In genomic region chr13:114147803-114148520, GRCh38 we compare ENCODE assay signal across 12 cellular contexts. TPM values are rescaled to one million over a fixed set of nuclear protein-coding genes. Genes with fewer than 3 reads are reported as not detected.
DNase-seq lines count a peak whose midpoint lies in the region; ATAC-seq, FAIRE-seq and TF ChIP-seq lines count a peak whose summit lies in the region.
"Had no signal": no experiment of that assay in that cellular context is flagged by ENCODE, and none has a peak within 500 bp of the region (broad histone marks: within the 10 kb centered on the region; RNA-seq: fewer than 3 reads in every experiment).

No MANE protein-coding gene starts in this region.

- H3K9ac ChIP-seq in endothelial cell of umbilical vein (replicated peaks; ENCODE audit: extremely low read depth, insufficient read depth, low read length), result no peak overlapping the region

- CTCF ChIA-PET in endothelial cell of umbilical vein (lab: Charles Lee), result interaction anchor here (0.8 to 1.0 kb wide), 3 partner anchors 19 to 78 kb away, joined by 3 read pairs; no protein-coding TSS in a partner anchor

- H3K27me3 ChIP-seq in endothelial cell of umbilical vein (ENCODE audit: control insufficient read depth in 2 of 2, insufficient read depth in 2 of 2, low read length in 2 of 2), result peaks cover under 1 to 3% of the 10 kb centered on the region in 2 experiments
- H3K27me3 ChIP-seq in dorsolateral prefrontal cortex, result no peaks in the 10 kb centered on the region
- H3K27me3 ChIP-seq: MG63 had no signal

- TF ChIP-seq POLR2A in endothelial cell of umbilical vein (IDR thresholded peaks at IDR 0.05; ENCODE audit: low read depth, low read length), result no peak

- no peak overlapping the region for H3K4me2 ChIP-seq in endothelial cell of umbilical vein (ENCODE audit: insufficient read depth, low read length)

- POLR2A ChIA-PET in endothelial cell of umbilical vein (lab: Charles Lee), result no interaction called here

- peak; percentile 18 for ATAC-seq in GM18508 (IDR thresholded peaks at IDR 0.05; ENCODE audit: insufficient read depth, unreplicated experiment)
- ATAC-seq in GM21526 (IDR thresholded peaks at IDR 0.05; ENCODE audit: low FRiP score, unreplicated experiment), result peak; percentile 16
- peak; percentile 17 for ATAC-seq in HG03442 (IDR thresholded peaks at IDR 0.05; ENCODE audit: unreplicated experiment)
- ATAC-seq: PC-3 had no signal

- H3K4me3 ChIP-seq in endothelial cell of umbilical vein (replicated peaks in 1 of 3; ENCODE audit: insufficient read depth in 1 of 3, low read depth in 1 of 3, low read length in 3 of 3) (no peak overlapping the region), foreskin fibroblast (ENCODE audit: low read depth in 1 of 2, low read length in 2 of 2) (no peak overlapping the region), dorsolateral prefrontal cortex (no peak overlapping the region)
- H3K4me3 ChIP-seq: MG63 had no signal

- intact Hi-C loops in endothelial cell of umbilical vein (cut with micrococcal nuclease) (no loop called here), dorsolateral prefrontal cortex (cut with DNase I) (no loop called here)

- dilution Hi-C loops in endothelial cell of umbilical vein (cut with MboI; ENCODE audit: extremely low pct_ligation_motif_present, low sequenced_read_pairs), result no loop called here

- DNase-seq in endothelial cell of umbilical vein (ENCODE audit: low read depth, low spot score), result no peak
- DNase-seq in stimulated activated naive CD4-positive, alpha-beta T cell (lab: John Stamatoyannopoulos, UW), result no peak
- no peak for DNase-seq in foreskin fibroblast
- DNase-seq in NCI-H2029 (lab: John Stamatoyannopoulos, UW), result no peak
- DNase-seq in dorsolateral prefrontal cortex, result no peak
- DNase-seq: caudate nucleus, DMS79, MG63, PC-3 had no signal

- H3K9me1 ChIP-seq in endothelial cell of umbilical vein (replicated peaks; ENCODE audit: control insufficient read depth, extremely low read depth, insufficient read depth, low read length), result no peaks in the 10 kb centered on the region

- H3K9me3 ChIP-seq in endothelial cell of umbilical vein (replicated peaks; ENCODE audit: control insufficient read depth, insufficient read depth, low read length), result no peaks in the 10 kb centered on the region
- H3K9me3 ChIP-seq: MG63 had no signal

- H3K36me3 ChIP-seq in endothelial cell of umbilical vein (ENCODE audit: control insufficient read depth in 2 of 2, extremely low read depth in 1 of 2, insufficient read depth in 2 of 2, low read length in 2 of 2), result no peaks in the 10 kb centered on the region
- H3K36me3 ChIP-seq: MG63 had no signal

- no peaks in the 10 kb centered on the region for H4K20me1 ChIP-seq in endothelial cell of umbilical vein (replicated peaks; ENCODE audit: control insufficient read depth, extremely low read depth, insufficient read depth, low read length)

- TF ChIP-seq CTCF in endothelial cell of umbilical vein (IDR thresholded peaks at IDR 0.05; ENCODE audit: extremely low read depth in 1 of 2, insufficient read depth in 1 of 2, low read depth in 1 of 2, low read length in 2 of 2) (no peak), foreskin fibroblast (IDR thresholded peaks at IDR 0.05; ENCODE audit: low read depth, low read length) (no peak), dorsolateral prefrontal cortex (IDR thresholded peaks at IDR 0.05 in 54 of 56, conservative IDR thresholded peaks at IDR 0.05 in 2 of 56; ENCODE audit: low read depth in 1 of 56, partially characterized antibody in 56 of 56) (no peak)

- BruUV-seq in endothelial cell of umbilical vein (replicated peaks; lab: Mats Ljungman, UMichigan), result no TSS peak

- H3K79me2 ChIP-seq in endothelial cell of umbilical vein (ENCODE audit: control insufficient read depth, insufficient read depth, low read length), result no peaks in the 10 kb centered on the region

- peak; percentile 33 for FAIRE-seq in endothelial cell of umbilical vein (lab: Jason Lieb, UNC)

- no peak overlapping the region for H2AFZ ChIP-seq in endothelial cell of umbilical vein (ENCODE audit: low read depth, low read length)

- H3K27ac ChIP-seq in endothelial cell of umbilical vein (ENCODE audit: insufficient read depth, low read depth, low read length) (no peak overlapping the region), dorsolateral prefrontal cortex (no peak overlapping the region)

- no peaks in the 10 kb centered on the region for H3K4me1 ChIP-seq in endothelial cell of umbilical vein (ENCODE audit: control insufficient read depth, extremely low read depth, insufficient read depth, low read length)

TF ChIP-seq in endothelial cell of umbilical vein, 7 proteins besides CTCF, POLR2A, EP300 and RAD21:
- TF ChIP-seq MYC (IDR thresholded peaks at IDR 0.05; ENCODE audit: low read depth, low read length) (no peak), MAX (IDR thresholded peaks at IDR 0.05; ENCODE audit: insufficient read depth, insufficient read length) (no peak), FOS (IDR thresholded peaks at IDR 0.05; ENCODE audit: borderline replicate concordance, insufficient read depth, low read length) (no peak), JUN (IDR thresholded peaks at IDR 0.05; ENCODE audit: borderline replicate concordance, insufficient read depth, insufficient read length, low read depth) (no peak), POLR2AphosphoS5 (IDR thresholded peaks at IDR 0.05; ENCODE audit: insufficient read depth, low read depth, low read length) (no peak), EZH2 (IDR thresholded peaks at IDR 0.05; ENCODE audit: borderline replicate concordance, low read depth, low read length, severe bottlenecking) (no peak), GATA2 (IDR thresholded peaks at IDR 0.05; ENCODE audit: insufficient read depth, insufficient read length, low read depth, low read length) (no peak)

RNA-seq across cellular contexts. Expression of gene RASA3, which starts 15.5 kb away (rescaled TPM):
- 51.2 and 53.8 TPM in 2 replicates for total RNA-seq in endothelial cell of umbilical vein
- polyA plus RNA-seq in endothelial cell of umbilical vein, result 22.5 and 26.5 TPM in 2 replicates
- 35.6 and 36.3 TPM in 2 replicates for polyA plus RNA-seq in endothelial cell of umbilical vein (2011; cell fraction: cytosol; rRNA removed)
- 51.2 and 56.7 TPM in 2 replicates for polyA plus RNA-seq in endothelial cell of umbilical vein (2011; cell fraction: nucleus; rRNA removed)
- 41.1 and 42.8 TPM in 2 replicates for polyA plus RNA-seq in endothelial cell of umbilical vein (2012)
- polyA minus RNA-seq in endothelial cell of umbilical vein, result 34.5 and 39.0 TPM in 2 replicates
- polyA minus RNA-seq in endothelial cell of umbilical vein (2011; cell fraction: cytosol; rRNA and poly(A)+ RNA removed), result 5.5 TPM
- polyA minus RNA-seq in endothelial cell of umbilical vein (2011; cell fraction: nucleus; rRNA and poly(A)+ RNA removed), result 20.8 and 28.6 TPM in 2 replicates
- total RNA-seq in dorsolateral prefrontal cortex, result 10 to 100 TPM; 31.0 to 93.4 (median 44.7) TPM

RNA-seq across cellular contexts. Expression of gene CFAP97D2, which starts 31.1 kb away (rescaled TPM):
- not detected in 2 replicates for total RNA-seq in endothelial cell of umbilical vein
- 0.13 TPM in 1 of 2 replicates, not detected in the other for polyA plus RNA-seq in endothelial cell of umbilical vein
- not detected in 2 replicates for polyA plus RNA-seq in endothelial cell of umbilical vein (2011; cell fraction: cytosol; rRNA removed)
- polyA plus RNA-seq in endothelial cell of umbilical vein (2011; cell fraction: nucleus; rRNA removed), result not detected in 2 replicates
- polyA plus RNA-seq in endothelial cell of umbilical vein (2012), result not detected in 2 replicates
- polyA minus RNA-seq in endothelial cell of umbilical vein, result not detected in 2 replicates
- polyA minus RNA-seq in endothelial cell of umbilical vein (2011; cell fraction: cytosol; rRNA and poly(A)+ RNA removed), result not detected
- polyA minus RNA-seq in endothelial cell of umbilical vein (2011; cell fraction: nucleus; rRNA and poly(A)+ RNA removed), result not detected in 2 replicates
- total RNA-seq in dorsolateral prefrontal cortex, result 1 to 10 TPM in 35 of 120 experiments, under 1 TPM in 16, not detected in 69; 0.46 to 3.7 (median 1.3) TPM
- total RNA-seq: PC-3 had no signal
